Comparison of ENCODE assay signal across 8 cellular contexts in the genomic region with DNA sequence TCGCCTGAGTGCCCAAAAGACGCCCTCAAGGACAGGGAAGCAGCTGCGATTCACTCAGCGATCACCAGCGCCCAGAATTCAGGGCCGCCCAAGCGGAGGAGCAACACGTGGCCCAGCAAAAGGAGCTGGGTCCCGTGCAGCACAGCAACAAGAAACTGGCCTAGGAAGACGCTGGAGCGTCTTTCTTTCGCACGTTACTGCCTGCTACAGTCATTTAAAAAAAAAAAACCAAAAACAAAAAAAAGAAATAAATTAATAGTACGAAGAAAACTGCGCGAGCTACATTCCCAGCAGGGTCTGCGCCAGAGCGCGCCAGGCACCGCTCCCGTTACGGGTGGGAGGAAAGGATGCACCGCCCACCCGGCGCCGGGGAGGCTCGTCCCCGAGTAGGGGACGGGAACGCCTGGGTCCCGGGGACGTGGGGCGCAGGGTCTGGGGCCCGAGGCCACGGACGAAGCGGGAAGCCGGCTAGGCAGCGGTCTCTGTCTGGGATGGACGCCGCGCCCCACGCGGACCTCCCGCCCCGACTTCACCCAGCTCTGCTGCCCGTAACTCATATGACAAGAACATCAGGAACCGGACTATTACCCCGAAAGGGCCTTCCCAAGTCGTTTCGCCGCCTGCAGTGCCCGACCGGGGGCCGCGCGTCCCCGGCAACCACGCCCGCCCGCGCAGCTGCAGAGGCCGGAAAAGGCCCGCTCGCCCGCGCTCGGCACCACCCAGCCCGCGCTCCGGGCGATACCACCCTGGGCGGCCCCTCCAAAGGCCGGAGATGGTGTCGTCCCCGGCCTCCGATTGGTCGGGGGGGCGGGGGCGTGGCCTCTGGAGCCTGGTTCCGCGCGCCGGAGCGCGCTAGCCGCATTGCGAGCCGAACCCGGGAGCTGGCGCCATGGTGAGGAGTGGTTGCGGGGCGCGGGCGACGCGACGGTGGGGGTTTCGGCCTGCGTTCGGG. TPM values are rescaled to one million over a fixed set of nuclear protein-coding genes. Genes with fewer than 3 reads are reported as not detected.
DNase-seq lines count a peak whose midpoint lies in the region; ATAC-seq and TF ChIP-seq lines count a peak whose summit lies in the region.

A gene with protein sequence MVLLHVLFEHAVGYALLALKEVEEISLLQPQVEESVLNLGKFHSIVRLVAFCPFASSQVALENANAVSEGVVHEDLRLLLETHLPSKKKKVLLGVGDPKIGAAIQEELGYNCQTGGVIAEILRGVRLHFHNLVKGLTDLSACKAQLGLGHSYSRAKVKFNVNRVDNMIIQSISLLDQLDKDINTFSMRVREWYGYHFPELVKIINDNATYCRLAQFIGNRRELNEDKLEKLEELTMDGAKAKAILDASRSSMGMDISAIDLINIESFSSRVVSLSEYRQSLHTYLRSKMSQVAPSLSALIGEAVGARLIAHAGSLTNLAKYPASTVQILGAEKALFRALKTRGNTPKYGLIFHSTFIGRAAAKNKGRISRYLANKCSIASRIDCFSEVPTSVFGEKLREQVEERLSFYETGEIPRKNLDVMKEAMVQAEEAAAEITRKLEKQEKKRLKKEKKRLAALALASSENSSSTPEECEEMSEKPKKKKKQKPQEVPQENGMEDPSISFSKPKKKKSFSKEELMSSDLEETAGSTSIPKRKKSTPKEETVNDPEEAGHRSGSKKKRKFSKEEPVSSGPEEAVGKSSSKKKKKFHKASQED (plus strand): TSS at position 861 of the 952 bp plus-strand sequence. CDS start 29 bp downstream, at position 890.

- peak; percentile 36 to 97 (median 88) for DNase-seq in C1 segment of cervical spinal cord (lab: John Stamatoyannopoulos, UW)
- peak; percentile 92 for DNase-seq in NCI-H774 (lab: John Stamatoyannopoulos, UW)
- DNase-seq in activated CD4-positive, alpha-beta T cell treated with anti-CD3 and anti-CD28 coated beads, Interleukin-2, amount 50 U/mL, for 4 hours: peak; percentile 93
- DNase-seq in stimulated activated CD4-positive, alpha-beta T cell treated with anti-CD3 and anti-CD28 coated beads, Interleukin-4, amount 100 ng/mL, for 1 hour: peak; percentile 93

- H3K36me3 ChIP-seq in liver (ENCODE audit: control insufficient read depth in 4 of 4, insufficient read depth in 3 of 4, low read depth in 1 of 4, low read length in 3 of 4): peaks cover 18 to 31% (median 26%) of the 10 kb centered on the region in 4 donors

- peak; percentile 79 for ATAC-seq in GM19372 (IDR thresholded peaks at IDR 0.05; ENCODE audit: low read depth, unreplicated experiment)
- ATAC-seq in HG03521 (IDR thresholded peaks at IDR 0.05; ENCODE audit: unreplicated experiment): peak; percentile 84

- no peaks in the 10 kb centered on the region for H3K27me3 Mint-ChIP-seq in dendritic cell treated with granulocyte-macrophage colony-stimulating factor and Interleukin-4, amounts not matched to agents 40 ng/mL and 50 ng/mL, for 4 days

- peaks cover 53% of the 10 kb centered on the region for H3K36me3 Mint-ChIP-seq in dendritic cell treated with granulocyte-macrophage colony-stimulating factor and Interleukin-4, amounts not matched to agents 40 ng/mL and 50 ng/mL, for 4 days (ENCODE audit: low read depth)

- peaks cover 35% of the 10 kb centered on the region for H3K4me1 Mint-ChIP-seq in dendritic cell treated with granulocyte-macrophage colony-stimulating factor and Interleukin-4, amounts not matched to agents 40 ng/mL and 50 ng/mL, for 4 days (ENCODE audit: low read depth)

- no peaks in the 10 kb centered on the region for H3K27me3 ChIP-seq in liver (ENCODE audit: control insufficient read depth in 4 of 4, insufficient read depth in 4 of 4, low read length in 3 of 4)

- H3K4me3 Mint-ChIP-seq in dendritic cell treated with granulocyte-macrophage colony-stimulating factor and Interleukin-4, amounts not matched to agents 40 ng/mL and 50 ng/mL, for 4 days: peak within 1 kb of the TSS; percentile 90

- H3K27ac ChIP-seq in liver (ENCODE audit: low read depth in 1 of 2, low read length in 2 of 2): peak within 1 kb of the TSS; percentile 82 to 84

- peak within 1 kb of the TSS; percentile 95 for H3K27ac Mint-ChIP-seq in dendritic cell treated with granulocyte-macrophage colony-stimulating factor and Interleukin-4, amounts not matched to agents 40 ng/mL and 50 ng/mL, for 4 days

- no peak for TF ChIP-seq RAD21 in liver (IDR thresholded peaks at IDR 0.05)

- TF ChIP-seq CTCF in liver (IDR thresholded peaks at IDR 0.05; ENCODE audit: low read depth, low read length, missing input control): no peak

- WGBS in liver: under 1% methylated on average over 101 of the region's 101 CpGs

- peak within 1 kb of the TSS; percentile 84 to 93 (median 91) for H3K4me3 ChIP-seq in liver (ENCODE audit: low read depth in 1 of 3, low read length in 3 of 3)

- H3K9me3 ChIP-seq in liver (ENCODE audit: control insufficient read depth in 4 of 4, low read length in 3 of 4): no peaks in the 10 kb centered on the region

- H3K9me3 Mint-ChIP-seq in dendritic cell treated with granulocyte-macrophage colony-stimulating factor and Interleukin-4, amounts not matched to agents 40 ng/mL and 50 ng/mL, for 4 days: no peaks in the 10 kb centered on the region

- peak within 1 kb of the TSS; percentile 37 to 79 for H3K9ac ChIP-seq in liver (ENCODE audit: low read depth in 1 of 2, low read length in 2 of 2)

- intact Hi-C loops in dendritic cell treated with granulocyte-macrophage colony-stimulating factor and Interleukin-4, amounts not matched to agents 40 ng/mL and 50 ng/mL, for 4 days (cut with micrococcal nuclease): loop anchor here (2.0 kb wide), 1 partner anchor 127 kb away; no protein-coding TSS in a partner anchor

- H3K4me1 ChIP-seq in liver (ENCODE audit: control insufficient read depth in 4 of 4, insufficient read depth in 4 of 4, low read length in 3 of 4): peaks cover 3 to 23% (median 12%) of the 10 kb centered on the region in 4 donors

TF ChIP-seq in liver, 16 proteins besides CTCF, POLR2A, EP300 and RAD21:
- TF ChIP-seq, protein P1, sequence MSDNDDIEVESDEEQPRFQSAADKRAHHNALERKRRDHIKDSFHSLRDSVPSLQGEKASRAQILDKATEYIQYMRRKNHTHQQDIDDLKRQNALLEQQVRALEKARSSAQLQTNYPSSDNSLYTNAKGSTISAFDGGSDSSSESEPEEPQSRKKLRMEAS (IDR thresholded peaks at IDR 0.05): peak; percentile 19
- TF ChIP-seq, protein P2, sequence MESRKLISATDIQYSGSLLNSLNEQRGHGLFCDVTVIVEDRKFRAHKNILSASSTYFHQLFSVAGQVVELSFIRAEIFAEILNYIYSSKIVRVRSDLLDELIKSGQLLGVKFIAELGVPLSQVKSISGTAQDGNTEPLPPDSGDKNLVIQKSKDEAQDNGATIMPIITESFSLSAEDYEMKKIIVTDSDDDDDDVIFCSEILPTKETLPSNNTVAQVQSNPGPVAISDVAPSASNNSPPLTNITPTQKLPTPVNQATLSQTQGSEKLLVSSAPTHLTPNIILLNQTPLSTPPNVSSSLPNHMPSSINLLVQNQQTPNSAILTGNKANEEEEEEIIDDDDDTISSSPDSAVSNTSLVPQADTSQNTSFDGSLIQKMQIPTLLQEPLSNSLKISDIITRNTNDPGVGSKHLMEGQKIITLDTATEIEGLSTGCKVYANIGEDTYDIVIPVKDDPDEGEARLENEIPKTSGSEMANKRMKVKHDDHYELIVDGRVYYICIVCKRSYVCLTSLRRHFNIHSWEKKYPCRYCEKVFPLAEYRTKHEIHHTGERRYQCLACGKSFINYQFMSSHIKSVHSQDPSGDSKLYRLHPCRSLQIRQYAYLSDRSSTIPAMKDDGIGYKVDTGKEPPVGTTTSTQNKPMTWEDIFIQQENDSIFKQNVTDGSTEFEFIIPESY (IDR thresholded peaks at IDR 0.05): no peak
- TF ChIP-seq JUND (IDR thresholded peaks at IDR 0.05) (no peak), SP1 (IDR thresholded peaks at IDR 0.05) (peak; percentile 46), TAF1 (conservative IDR thresholded peaks at IDR 0.05) (peak; percentile 46), YY1 (IDR thresholded peaks at IDR 0.05) (peak; percentile 21)
TF ChIP-seq in liver: peak in this region for 4.

RNA-seq across cellular contexts. Expression of the gene that starts here (rescaled TPM):
- total RNA-seq in liver: 10 to 100 TPM; 51.7 to 63.7 TPM
- 10 to 100 TPM; 34.2 to 41.4 TPM for polyA plus RNA-seq in liver

Comparison
In these comparisons a context has a peak if more than half of its experiments do, and no peak if none do; other contexts are left out.
1. Peak in every context shown above with its lines: DNase-seq, ATAC-seq, H3K4me3 ChIP-seq and H3K27ac ChIP-seq.